ENCODE assay signal across 31 cellular contexts in genomic region chr11:134625151-134625550, GRCh38.
"Had no signal": no experiment of that assay in that cellular context is flagged by ENCODE, and none has a peak within 500 bp of the region (broad histone marks: within the 10 kb centered on the region; RNA-seq: fewer than 3 reads in every experiment).

No MANE protein-coding gene starts in this region.

- DNase-seq: naive thymus-derived CD8-positive, alpha-beta T cell; nephron progenitor cell; nucleus accumbens; ovary; posterior cingulate gyrus; psoas muscle; right cardiac atrium; right lobe of liver; sigmoid colon; small intestine; stimulated activated CD4-positive, alpha-beta T cell treated with anti-CD3 and anti-CD28 coated beads, Interleukin-15, amount 100 ng/mL, for 24 hours; stimulated activated CD4-positive, alpha-beta T cell treated with anti-CD3 and anti-CD28 coated beads, Interleukin-2, amount 100 ng/mL, for 24 hours; stimulated activated CD4-positive, alpha-beta T cell treated with anti-CD3 and anti-CD28 coated beads, Interleukin-2, amount 100 ng/mL, for 48 hours; stimulated activated CD4-positive, alpha-beta T cell treated with anti-CD3 and anti-CD28 coated beads, Interleukin-4, amount 100 ng/mL, for 24 hours; stimulated activated naive B cell treated with anti-CD40 and anti-IgM and Interleukin-4, amounts not matched to agents 10 μg/mL and 1 μg/mL and 100 μg/mL, for 72 hours; stimulated activated naive CD4-positive, alpha-beta T cell treated with Interleukin-2 at 50 U/mL for 16 hours; stomach; testis; tibial artery; transverse colon; upper lobe of right lung; uterus had no signal

- ATAC-seq: naive thymus-derived CD8-positive, alpha-beta T cell; natural killer cell treated with Interleukin-12 subunit alpha and Interleukin-12 subunit beta and Interleukin-15 and Interleukin-18, amount 100 ng/mL, for 72 hours; psoas muscle; right cardiac atrium; right lobe of liver; stimulated activated effector memory CD8-positive, alpha-beta T cell treated with anti-CD3 and anti-CD28 coated beads, Interleukin-12 subunit alpha, Interleukin-12 subunit beta, amount 100 ng/mL, for 72 hours; stimulated activated naive B cell treated with anti-CD40 and anti-IgM and Interleukin-4, amounts not matched to agents 10 μg/mL and 1 μg/mL and 100 μg/mL, for 72 hours had no signal

- H3K9me3 Mint-ChIP-seq: naive thymus-derived CD8-positive, alpha-beta T cell; natural killer cell treated with Interleukin-12 subunit alpha and Interleukin-12 subunit beta and Interleukin-15 and Interleukin-18, amount 100 ng/mL, for 72 hours; nephron progenitor cell; neural crest cell; stimulated activated effector memory CD8-positive, alpha-beta T cell treated with anti-CD3 and anti-CD28 coated beads, Interleukin-12 subunit alpha, Interleukin-12 subunit beta, amount 100 ng/mL, for 72 hours; stimulated activated naive B cell treated with anti-CD40 and anti-IgM and Interleukin-4, amounts not matched to agents 10 μg/mL and 1 μg/mL and 100 μg/mL, for 72 hours; stimulated activated naive CD8-positive, alpha-beta T cell treated with anti-CD3 and anti-CD28 coated beads, Interleukin-15, Interleukin-2, amounts not matched to agents 100 ng/mL and 50 ng/mL, for 24 hours; type B pancreatic cell had no signal

- H3K27ac ChIP-seq: neutrophil, ovary, parathyroid adenoma, psoas muscle, right lobe of liver, sigmoid colon, stomach, suprapubic skin, testis, tibial artery, transverse colon, upper lobe of right lung, uterus had no signal

- H3K4me1 ChIP-seq: parathyroid adenoma, psoas muscle, right lobe of liver, sigmoid colon, stomach, suprapubic skin, testis, tibial artery, transverse colon, upper lobe of right lung, uterus had no signal

- H3K9me3 ChIP-seq: neutrophil, ovary, psoas muscle, right lobe of liver, sigmoid colon, stomach, suprapubic skin, testis, tibial artery, transverse colon, upper lobe of right lung, uterus had no signal

- H3K27ac Mint-ChIP-seq: naive thymus-derived CD8-positive, alpha-beta T cell; natural killer cell treated with Interleukin-12 subunit alpha and Interleukin-12 subunit beta and Interleukin-15 and Interleukin-18, amount 100 ng/mL, for 72 hours; nephron progenitor cell; progenitor cell of endocrine pancreas; stimulated activated effector memory CD8-positive, alpha-beta T cell treated with anti-CD3 and anti-CD28 coated beads, Interleukin-12 subunit alpha, Interleukin-12 subunit beta, amount 100 ng/mL, for 72 hours; stimulated activated naive B cell treated with anti-CD40 and anti-IgM and Interleukin-4, amounts not matched to agents 10 μg/mL and 1 μg/mL and 100 μg/mL, for 72 hours; stimulated activated naive CD8-positive, alpha-beta T cell treated with anti-CD3 and anti-CD28 coated beads, Interleukin-15, Interleukin-2, amounts not matched to agents 100 ng/mL and 50 ng/mL, for 24 hours; type B pancreatic cell had no signal

- H3K9ac ChIP-seq: parathyroid adenoma had no signal

- H3K4me1 Mint-ChIP-seq: naive thymus-derived CD8-positive, alpha-beta T cell; nephron progenitor cell; stimulated activated effector memory CD8-positive, alpha-beta T cell treated with anti-CD3 and anti-CD28 coated beads, Interleukin-12 subunit alpha, Interleukin-12 subunit beta, amount 100 ng/mL, for 72 hours; stimulated activated naive B cell treated with anti-CD40 and anti-IgM and Interleukin-4, amounts not matched to agents 10 μg/mL and 1 μg/mL and 100 μg/mL, for 72 hours had no signal

- H3K4me3 Mint-ChIP-seq: naive thymus-derived CD8-positive, alpha-beta T cell; natural killer cell treated with Interleukin-12 subunit alpha and Interleukin-12 subunit beta and Interleukin-15 and Interleukin-18, amount 100 ng/mL, for 72 hours; nephron progenitor cell; neural crest cell; stimulated activated effector memory CD8-positive, alpha-beta T cell treated with anti-CD3 and anti-CD28 coated beads, Interleukin-12 subunit alpha, Interleukin-12 subunit beta, amount 100 ng/mL, for 72 hours; stimulated activated naive B cell treated with anti-CD40 and anti-IgM and Interleukin-4, amounts not matched to agents 10 μg/mL and 1 μg/mL and 100 μg/mL, for 72 hours; stimulated activated naive CD8-positive, alpha-beta T cell treated with anti-CD3 and anti-CD28 coated beads, Interleukin-15, Interleukin-2, amounts not matched to agents 100 ng/mL and 50 ng/mL, for 24 hours; type B pancreatic cell had no signal

- H3K4me3 ChIP-seq: ovary, psoas muscle, right lobe of liver, sigmoid colon, stomach, suprapubic skin, testis, tibial artery, transverse colon, upper lobe of right lung, uterus had no signal

- H3K27me3 ChIP-seq: neutrophil, ovary, right lobe of liver, sigmoid colon, suprapubic skin, testis, tibial artery, upper lobe of right lung, uterus had no signal

- H3K27me3 Mint-ChIP-seq: stimulated activated naive CD8-positive, alpha-beta T cell treated with anti-CD3 and anti-CD28 coated beads, Interleukin-15, Interleukin-2, amounts not matched to agents 100 ng/mL and 50 ng/mL, for 24 hours had no signal

- H3K36me3 ChIP-seq: neutrophil, ovary, right lobe of liver, sigmoid colon, stomach, suprapubic skin, tibial artery, transverse colon, upper lobe of right lung, uterus had no signal

- H3K36me3 Mint-ChIP-seq: naive thymus-derived CD8-positive, alpha-beta T cell; natural killer cell treated with Interleukin-12 subunit alpha and Interleukin-12 subunit beta and Interleukin-15 and Interleukin-18, amount 100 ng/mL, for 72 hours; stimulated activated effector memory CD8-positive, alpha-beta T cell treated with anti-CD3 and anti-CD28 coated beads, Interleukin-12 subunit alpha, Interleukin-12 subunit beta, amount 100 ng/mL, for 72 hours; stimulated activated naive B cell treated with anti-CD40 and anti-IgM and Interleukin-4, amounts not matched to agents 10 μg/mL and 1 μg/mL and 100 μg/mL, for 72 hours; type B pancreatic cell had no signal

- FAIRE-seq: small intestine had no signal
